1 cellular context compared by ENCODE assay signal in genomic region chr19:35154535-35155406, GRCh38.
TF ChIP-seq lines count a peak whose summit lies in the region.

TSS of gene FXYD5 (plus strand) at chr19:35154735. CDS start at chr19:35155551, 816 bp downstream.

TF ChIP-seq in K562, 482 proteins besides CTCF, POLR2A, EP300 and RAD21 (continued from another document and continues in another):
- TF ChIP-seq YY1 (IDR thresholded peaks at IDR 0.05; ENCODE audit: borderline replicate concordance in 1 of 3, control insufficient read depth in 1 of 3, extremely low read depth in 1 of 3, insufficient read depth in 3 of 3, insufficient read length in 1 of 3, insufficient replicate concordance in 2 of 3, low read depth in 1 of 3, low read length in 2 of 3) (peak in 2 of 3 experiments; percentile 3 to 56), ZNF609 (CRISPR knock-in tag; IDR thresholded peaks at IDR 0.05; ENCODE audit: borderline replicate concordance) (no peak; the same call in 1 of the 2 replicates), ARNT (IDR thresholded peaks at IDR 0.05) (no peak), ZBTB11 (CRISPR knock-in tag; IDR thresholded peaks at IDR 0.05) (0 out of 6 replicates have a peak, but pooled peaks of 1 of the 3 experiments have one; percentile 44), PBX2 (CRISPR knock-in tag; IDR thresholded peaks at IDR 0.05; ENCODE audit: low read depth) (no peak), PBX2 (tag; conservative IDR thresholded peaks at IDR 0.05; ENCODE audit: low read depth) (0 out of 2 replicates have a peak, but pooled peaks have one; percentile 6), BMI1 (IDR thresholded peaks at IDR 0.05; ENCODE audit: low read length) (no peak), IRF1 (CRISPR knock-in tag; IDR thresholded peaks at IDR 0.05; ENCODE audit: borderline replicate concordance) (no peak), TFAM (CRISPR knock-in tag; conservative IDR thresholded peaks at IDR 0.05) (no peak), ZNF280A (IDR thresholded peaks at IDR 0.05; ENCODE audit: low read depth, partially characterized antibody) (no peak), ZNF740 (CRISPR knock-in tag; IDR thresholded peaks at IDR 0.05) (0 out of 2 replicates have a peak, but pooled peaks have one; percentile 24), ZNF740 (tag; IDR thresholded peaks at IDR 0.05) (no peak), RNF219 (CRISPR knock-in tag; IDR thresholded peaks at IDR 0.05) (no peak), ATF4 (CRISPR knock-in tag; IDR thresholded peaks at IDR 0.05) (peak; percentile 67; the same call in 1 of the 2 replicates), JUN (IDR thresholded peaks at IDR 0.05; ENCODE audit: borderline replicate concordance, low read depth, low read length) (peak; percentile 17; the same call in 1 of the 2 replicates), JUN (CRISPR knock-in tag; IDR thresholded peaks at IDR 0.05; ENCODE audit: borderline replicate concordance) (no peak), XRCC3 (IDR thresholded peaks at IDR 0.05) (no peak), MTF1 (CRISPR knock-in tag; IDR thresholded peaks at IDR 0.05; ENCODE audit: borderline replicate concordance) (no peak), CREB1 (IDR thresholded peaks at IDR 0.05) (0 out of 2 replicates have a peak, but pooled peaks have one; percentile 33), CREB1 (CRISPR knock-in tag; IDR thresholded peaks at IDR 0.05) (0 out of 2 replicates have a peak, but pooled peaks have one; percentile 39), GATAD2B (IDR thresholded peaks at IDR 0.05; ENCODE audit: borderline replicate concordance) (no peak), TCF15 (CRISPR knock-in tag; IDR thresholded peaks at IDR 0.05) (no peak), ZC3H11A (IDR thresholded peaks at IDR 0.05; ENCODE audit: low read depth, low read length) (no peak), ZNF583 (CRISPR knock-in tag; IDR thresholded peaks at IDR 0.05) (peak; percentile 18; the same call in 1 of the 2 replicates), NELFE (IDR thresholded peaks at IDR 0.05; ENCODE audit: insufficient read depth, insufficient read length) (no peak), CLOCK (CRISPR knock-in tag; IDR thresholded peaks at IDR 0.05; ENCODE audit: borderline replicate concordance) (no peak), TEAD4 (IDR thresholded peaks at IDR 0.05; ENCODE audit: low read length) (no peak; the same call in 1 of the 2 replicates), TEAD4 (CRISPR knock-in tag; IDR thresholded peaks at IDR 0.05; ENCODE audit: borderline replicate concordance) (no peak), ZNF778 (CRISPR knock-in tag; IDR thresholded peaks at IDR 0.05) (no peak), MCM7 (IDR thresholded peaks at IDR 0.05) (no peak), ZBTB34 (CRISPR knock-in tag; IDR thresholded peaks at IDR 0.05) (no peak), HNRNPL (IDR thresholded peaks at IDR 0.05; ENCODE audit: low read depth, low read length) (no peak), PYGO2 (tag; IDR thresholded peaks at IDR 0.05) (no peak)
